Comparison of ENCODE assay signal across 16 cellular contexts in the genomic region with DNA sequence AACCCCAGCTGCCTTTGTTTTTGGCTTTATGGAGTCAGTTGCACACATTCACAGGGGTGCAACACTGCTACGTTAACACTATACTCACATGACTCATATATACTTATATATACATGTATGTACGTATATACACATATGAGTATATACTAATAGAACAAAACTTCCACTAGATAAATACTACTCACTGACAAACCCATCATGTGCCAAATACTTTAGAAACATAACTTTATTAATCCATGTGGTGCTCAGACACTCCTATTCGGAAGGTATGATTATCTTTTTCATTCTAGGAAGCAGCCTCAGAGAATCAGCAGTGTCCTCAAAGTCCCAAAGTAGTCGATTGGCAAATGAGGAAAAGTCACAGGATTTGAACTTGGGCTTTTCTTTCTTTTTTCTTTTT. TPM values are rescaled to one million over a fixed set of nuclear protein-coding genes. Genes with fewer than 3 reads are reported as not detected.
DNase-seq lines count a peak whose midpoint lies in the region; ATAC-seq and TF ChIP-seq lines count a peak whose summit lies in the region.
"Had no signal": no experiment of that assay in that cellular context is flagged by ENCODE, and none has a peak within 500 bp of the region (broad histone marks: within the 10 kb centered on the region; RNA-seq: fewer than 3 reads in every experiment).

No MANE protein-coding gene starts in this region.

- H3K9me3 Mint-ChIP-seq in stimulated activated naive CD8-positive, alpha-beta T cell treated with anti-CD3 and anti-CD28 coated beads, Interleukin-15, Interleukin-2, amounts not matched to agents 100 ng/mL and 50 ng/mL, for 24 hours, result no peaks in the 10 kb centered on the region
- H3K9me3 Mint-ChIP-seq in activated B cell treated with CpG ODN at 0.5 μM for 24 hours, result no peaks in the 10 kb centered on the region
- H3K9me3 Mint-ChIP-seq: endodermal cell, HFFc6, T-cell had no signal

- POLR2A ChIA-PET in activated B cell treated with CpG ODN at 0.5 μM for 24 hours (lab: Charles Lee), result interaction anchor here (1.1 to 4.6 kb wide), 4 partner anchors 11 to 72 kb away, joined by 3 to 34 read pairs (median 12); no protein-coding TSS in a partner anchor

- no peaks in the 10 kb centered on the region for H3K27me3 Mint-ChIP-seq in stimulated activated naive CD8-positive, alpha-beta T cell treated with anti-CD3 and anti-CD28 coated beads, Interleukin-15, Interleukin-2, amounts not matched to agents 100 ng/mL and 50 ng/mL, for 24 hours
- no peaks in the 10 kb centered on the region for H3K27me3 Mint-ChIP-seq in activated B cell treated with CpG ODN at 0.5 μM for 24 hours

- DNase-seq in stimulated activated naive CD8-positive, alpha-beta T cell treated with anti-CD3 and anti-CD28 coated beads, Interleukin-15, Interleukin-2, amounts not matched to agents 100 U/mL and 50 U/mL, for 24 hours, result no peak
- DNase-seq in activated B cell treated with CpG ODN at 0.5 μM for 24 hours (no peak), SHP77 (lab: John Stamatoyannopoulos, UW) (no peak), NCI-H1048 (lab: John Stamatoyannopoulos, UW) (no peak), NCI-H526 (lab: John Stamatoyannopoulos, UW) (no peak)
- DNase-seq: activated gamma-delta T cell treated with Interleukin-2 at 50 U/mL for 16 hours; Caco-2; endodermal cell; HFFc6; NCI-H187 treated with DMSO at 0.1 percent for 48 hours; NCI-H345; ovary; stimulated activated CD4-positive, alpha-beta T cell treated with anti-CD3 and anti-CD28 coated beads, Interleukin-1b, Interleukin-23, amount 100 ng/mL, for 48 hours; T-cell had no signal

- no peak for ATAC-seq in stimulated activated naive CD8-positive, alpha-beta T cell treated with anti-CD3 and anti-CD28 coated beads, Interleukin-15, Interleukin-2, amounts not matched to agents 100 U/mL and 50 U/mL, for 24 hours
- ATAC-seq in HG02885 (IDR thresholded peaks at IDR 0.05; ENCODE audit: poor library complexity, unreplicated experiment), result peak; percentile 11
- ATAC-seq in activated B cell treated with CpG ODN at 0.5 μM for 24 hours (ENCODE audit: low read depth), result peak; percentile 3
- ATAC-seq: T-cell had no signal

- H3K36me3 Mint-ChIP-seq in stimulated activated naive CD8-positive, alpha-beta T cell treated with anti-CD3 and anti-CD28 coated beads, Interleukin-15, Interleukin-2, amounts not matched to agents 100 ng/mL and 50 ng/mL, for 24 hours (ENCODE audit: low read depth), result peaks cover 20% of the 10 kb centered on the region
- peaks cover 21% of the 10 kb centered on the region for H3K36me3 Mint-ChIP-seq in activated B cell treated with CpG ODN at 0.5 μM for 24 hours (ENCODE audit: low read depth)

- CTCF ChIA-PET in activated B cell treated with CpG ODN at 0.5 μM for 24 hours (lab: Charles Lee), result interaction anchor here (0.8 kb wide), 1 partner anchor 70 kb away, joined by 4 read pairs; no protein-coding TSS in a partner anchor

- H3K4me1 Mint-ChIP-seq in stimulated activated naive CD8-positive, alpha-beta T cell treated with anti-CD3 and anti-CD28 coated beads, Interleukin-15, Interleukin-2, amounts not matched to agents 100 ng/mL and 50 ng/mL, for 24 hours (ENCODE audit: low read depth), result peaks cover 77% of the 10 kb centered on the region
- peaks cover 65% of the 10 kb centered on the region for H3K4me1 Mint-ChIP-seq in activated B cell treated with CpG ODN at 0.5 μM for 24 hours

- intact Hi-C loops in activated B cell treated with CpG ODN at 0.5 μM for 24 hours (cut with micrococcal nuclease), result loop anchor here (1.0 kb wide), 1 partner anchor 46 kb away; no protein-coding TSS in a partner anchor

- no peak overlapping the region for H3K4me3 Mint-ChIP-seq in stimulated activated naive CD8-positive, alpha-beta T cell treated with anti-CD3 and anti-CD28 coated beads, Interleukin-15, Interleukin-2, amounts not matched to agents 100 ng/mL and 50 ng/mL, for 24 hours
- no peak overlapping the region for H3K4me3 Mint-ChIP-seq in activated B cell treated with CpG ODN at 0.5 μM for 24 hours
- H3K4me3 Mint-ChIP-seq: endodermal cell, HFFc6, T-cell had no signal

- peak overlapping the region; percentile 59 for H3K27ac Mint-ChIP-seq in stimulated activated naive CD8-positive, alpha-beta T cell treated with anti-CD3 and anti-CD28 coated beads, Interleukin-15, Interleukin-2, amounts not matched to agents 100 ng/mL and 50 ng/mL, for 24 hours
- peak overlapping the region; percentile 76 for H3K27ac Mint-ChIP-seq in activated B cell treated with CpG ODN at 0.5 μM for 24 hours

- no peak for TF ChIP-seq CTCF in activated B cell treated with CpG ODN at 0.5 μM for 24 hours (IDR thresholded peaks at IDR 0.05)

RNA-seq across cellular contexts. Expression of a gene that starts 7.9 kb away (rescaled TPM):
- total RNA-seq in activated B cell treated with CpG ODN at 0.5 μM for 24 hours, result 68.5 and 69.9 TPM in 2 replicates
